In genomic region chr5:179345429-179346321, GRCh38 we compare ENCODE assay signal across 8 cellular contexts. TPM values are rescaled to one million over a fixed set of nuclear protein-coding genes. Genes with fewer than 3 reads are reported as not detected.
A peak's percentile ranks its signal among the peaks of the same experiment; 100 is the strongest.
DNase-seq lines count a peak whose midpoint lies in the region; ATAC-seq and TF ChIP-seq lines count a peak whose summit lies in the region.

TSS of gene ADAMTS2 (minus strand) at chr5:179345461. CDS start at chr5:179345328, 133 bp downstream.

- H3K4ac ChIP-seq in neuronal stem cell (ENCODE audit: low read length): no peak within 1 kb of the TSS

- H3K36me3 ChIP-seq in neuronal stem cell (replicated peaks in 1 of 2; ENCODE audit: control insufficient read depth in 2 of 2, insufficient read depth in 2 of 2, low read length in 2 of 2): no peaks in the 10 kb centered on the region

- no peaks in the 10 kb centered on the region for H3K9me3 Mint-ChIP-seq in T-helper 2 cell treated with Interferon-gamma antibody and Interleukin-4, amounts not matched to agents 5 μg/mL and 100 μg/mL, for 36 hours

- H3K9me3 ChIP-seq in neuronal stem cell (replicated peaks in 1 of 2; ENCODE audit: control insufficient read depth in 2 of 2, insufficient read depth in 1 of 2, low read depth in 1 of 2, low read length in 2 of 2): no peaks in the 10 kb centered on the region

- H3K4me3 ChIP-seq in neuronal stem cell (ENCODE audit: low read length in 2 of 2): peak within 1 kb of the TSS; percentile 21 to 81

- H3K4me1 ChIP-seq in foreskin keratinocyte (no peaks in the 10 kb centered on the region), neuronal stem cell (ENCODE audit: control insufficient read depth in 2 of 2, insufficient read depth in 1 of 2, low read depth in 1 of 2, low read length in 2 of 2) (peaks cover 4 to 12% of the 10 kb centered on the region in 2 donors)

- ATAC-seq in foreskin keratinocyte (peak; percentile 27), GM21515 (IDR thresholded peaks at IDR 0.05; ENCODE audit: unreplicated experiment) (no peak)

- peak within 1 kb of the TSS; percentile 87 for H3K9ac ChIP-seq in neuronal stem cell (ENCODE audit: low read depth, low read length, poor library complexity)

- peak within 1 kb of the TSS; percentile 99 for H3K4me2 ChIP-seq in neuronal stem cell (ENCODE audit: insufficient read depth, low read length, poor library complexity, severe bottlenecking)

- H3K27ac ChIP-seq in foreskin keratinocyte (no peak within 1 kb of the TSS), neuronal stem cell (replicated peaks; ENCODE audit: low read length) (no peak within 1 kb of the TSS)

- H3K79me1 ChIP-seq in neuronal stem cell (ENCODE audit: low read depth, low read length): no peaks in the 10 kb centered on the region

- H3K36me3 Mint-ChIP-seq in T-helper 2 cell treated with Interferon-gamma antibody and Interleukin-4, amounts not matched to agents 5 μg/mL and 100 μg/mL, for 36 hours (ENCODE audit: low read depth): no peaks in the 10 kb centered on the region

- peak within 1 kb of the TSS; percentile 16 for H3K23ac ChIP-seq in neuronal stem cell (ENCODE audit: low read depth, low read length, poor library complexity)

- H3K4me3 Mint-ChIP-seq in T-helper 2 cell treated with Interferon-gamma antibody and Interleukin-4, amounts not matched to agents 5 μg/mL and 100 μg/mL, for 36 hours: peak within 1 kb of the TSS; percentile 36

- H4K91ac ChIP-seq in neuronal stem cell (ENCODE audit: low read depth, low read length, poor library complexity): no peak within 1 kb of the TSS

- peak within 1 kb of the TSS; percentile 95 for H3K18ac ChIP-seq in neuronal stem cell (ENCODE audit: low read length)

- TF ChIP-seq CTCF in foreskin keratinocyte (conservative IDR thresholded peaks at IDR 0.05): no peak

- WGBS in neuronal stem cell (ENCODE audit: extremely low coverage in 2 of 2, insufficient read length in 2 of 2, insufficient replicate concordance in 1 of 2), 2 donors: no CpG with 5 or more reads among the region's 67 CpGs

- peak within 1 kb of the TSS; percentile 85 for H2AFZ ChIP-seq in neuronal stem cell (ENCODE audit: low read length)

- no peak within 1 kb of the TSS for H2BK12ac ChIP-seq in neuronal stem cell (ENCODE audit: low read length)

- no peak within 1 kb of the TSS for H4K8ac ChIP-seq in neuronal stem cell (ENCODE audit: low read depth, low read length)

- H2BK5ac ChIP-seq in neuronal stem cell (ENCODE audit: low read length): no peak within 1 kb of the TSS

- H3K27me3 Mint-ChIP-seq in T-helper 2 cell treated with Interferon-gamma antibody and Interleukin-4, amounts not matched to agents 5 μg/mL and 100 μg/mL, for 36 hours (ENCODE audit: low read depth): peaks cover 49% of the 10 kb centered on the region

- peak within 1 kb of the TSS; percentile 53 for H2BK120ac ChIP-seq in neuronal stem cell (ENCODE audit: low read depth, low read length)

- DNase-seq in SIG-M5 treated with dmso at 0.1 percent for 504 hours (lab: John Stamatoyannopoulos, UW; ENCODE audit: unreplicated experiment) (peak; percentile 47), SIG-M5 (lab: John Stamatoyannopoulos, UW) (no peak), foreskin keratinocyte (no peak), neuronal stem cell (ENCODE audit: low spot score) (peak; percentile 57), OCI-M1 (lab: John Stamatoyannopoulos, UW) (no peak), T-helper 9 cell (no peak)
- no peak for DNase-seq in T-helper 2 cell treated with Interferon-gamma antibody and Interleukin-4, amounts not matched to agents 5 μg/mL and 100 μg/mL, for 36 hours (ENCODE audit: low spot score)

- H3K27me3 ChIP-seq in foreskin keratinocyte: peaks cover 48% of the 10 kb centered on the region
- H3K27me3 ChIP-seq in neuronal stem cell (ENCODE audit: control insufficient read depth in 3 of 3, insufficient read depth in 3 of 3, low read depth in 1 of 3, low read length in 3 of 3): peaks cover 10 to 82% (median 46%) of the 10 kb centered on the region in 3 experiments

- H3K4me1 Mint-ChIP-seq in T-helper 2 cell treated with Interferon-gamma antibody and Interleukin-4, amounts not matched to agents 5 μg/mL and 100 μg/mL, for 36 hours (ENCODE audit: low read depth): no peaks in the 10 kb centered on the region

- H2BK15ac ChIP-seq in neuronal stem cell (ENCODE audit: low read length): peak within 1 kb of the TSS; percentile 65

- no peak within 1 kb of the TSS for H3K27ac Mint-ChIP-seq in T-helper 2 cell treated with Interferon-gamma antibody and Interleukin-4, amounts not matched to agents 5 μg/mL and 100 μg/mL, for 36 hours

- H3K14ac ChIP-seq in neuronal stem cell (ENCODE audit: low read length): peak within 1 kb of the TSS; percentile 91

- H2AK5ac ChIP-seq in neuronal stem cell (ENCODE audit: low read depth, low read length): peak within 1 kb of the TSS; percentile 81

RNA-seq across cellular contexts. Expression of gene ADAMTS2, which starts in this region (rescaled TPM):
- total RNA-seq in foreskin keratinocyte: not detected in 2 replicates
- polyA plus RNA-seq in foreskin keratinocyte: not detected in 2 replicates
- polyA plus RNA-seq in neuronal stem cell (2013, experiment 1 of 2): 5.3 TPM
- polyA plus RNA-seq in neuronal stem cell (2013, experiment 2 of 2): 5.7 TPM

Comparison
In these comparisons a context has a peak if more than half of its experiments do, and no peak if none do; other contexts are left out.
1. DNase-seq: peak in SIG-M5 treated with dmso at 0.1 percent for 504 hours (single experiment) and neuronal stem cell (single experiment); none in SIG-M5 (single experiment), T-helper 2 cell treated with Interferon-gamma antibody and Interleukin-4, amounts not matched to agents 5 μg/mL and 100 μg/mL, for 36 hours (single experiment), foreskin keratinocyte (0 of 2), OCI-M1 (single experiment) and T-helper 9 cell (single experiment).
2. Peak in ATAC-seq in foreskin keratinocyte; RNA of the gene not detected or under 1 TPM.